Comparison of ENCODE assay signal across 31 cellular contexts in genomic region chr1:4847731-4848130, GRCh38.
"Had no signal": no experiment of that assay in that cellular context is flagged by ENCODE, and none has a peak within 500 bp of the region (broad histone marks: within the 10 kb centered on the region; RNA-seq: fewer than 3 reads in every experiment).

No MANE protein-coding gene starts in this region.

- H3K27ac Mint-ChIP-seq: activated CD4-positive, alpha-beta T cell treated with anti-CD3 and anti-CD28 coated beads, Interleukin-2, amount 10 ng/mL, durations not matched to agents 24 days and 14 days; activated CD8-positive, alpha-beta T cell treated with anti-CD3 and anti-CD28 coated beads for 36 hours; activated naive CD8-positive, alpha-beta T cell treated with anti-CD3 and anti-CD28 coated beads for 36 hours; activated T-cell treated with anti-CD3 and anti-CD28 coated beads, Interleukin-2, amount 50 U/mL, for 72 hours; activated T-helper 17 cell treated with anti-CD3 and anti-CD28 coated beads, Interleukin-2, amount 50 U/mL, for 72 hours; T-helper 2 cell treated with Interferon-gamma antibody and Interleukin-4, amounts not matched to agents 5 μg/mL and 100 μg/mL, for 36 hours had no signal

- H3K4me1 Mint-ChIP-seq: activated CD4-positive, alpha-beta T cell treated with anti-CD3 and anti-CD28 coated beads, Interleukin-2, amount 10 ng/mL, durations not matched to agents 24 days and 14 days; activated naive CD8-positive, alpha-beta T cell treated with anti-CD3 and anti-CD28 coated beads for 36 hours; activated T-helper 17 cell treated with anti-CD3 and anti-CD28 coated beads, Interleukin-2, amount 50 U/mL, for 72 hours had no signal

- H3K36me3 ChIP-seq: brain microvascular endothelial cell, Peyer's patch, SJCRH30 had no signal

- ATAC-seq: activated CD8-positive, alpha-beta T cell treated with anti-CD3 and anti-CD28 coated beads for 36 hours; activated T-cell treated with anti-CD3 and anti-CD28 coated beads, Interleukin-2, amount 50 U/mL, for 72 hours; activated T-helper 17 cell treated with anti-CD3 and anti-CD28 coated beads, Interleukin-2, amount 50 U/mL, for 72 hours; PC-3 had no signal

- H3K9me3 ChIP-seq: Peyer's patch, SJCRH30 had no signal

- H3K27me3 Mint-ChIP-seq: activated CD4-positive, alpha-beta T cell treated with anti-CD3 and anti-CD28 coated beads, Interleukin-2, amount 10 ng/mL, durations not matched to agents 24 days and 14 days had no signal

- H3K4me3 ChIP-seq: Peyer's patch, SJCRH30, SK-N-MC had no signal

- H3K4me3 Mint-ChIP-seq: activated CD4-positive, alpha-beta T cell treated with anti-CD3 and anti-CD28 coated beads, Interleukin-2, amount 10 ng/mL, durations not matched to agents 24 days and 14 days; activated CD8-positive, alpha-beta T cell treated with anti-CD3 and anti-CD28 coated beads for 36 hours; activated naive CD8-positive, alpha-beta T cell treated with anti-CD3 and anti-CD28 coated beads for 36 hours; activated T-cell treated with anti-CD3 and anti-CD28 coated beads, Interleukin-2, amount 50 U/mL, for 72 hours; activated T-helper 17 cell treated with anti-CD3 and anti-CD28 coated beads, Interleukin-2, amount 50 U/mL, for 72 hours; T-helper 2 cell treated with Interferon-gamma antibody and Interleukin-4, amounts not matched to agents 5 μg/mL and 100 μg/mL, for 36 hours had no signal

- H3K36me3 Mint-ChIP-seq: activated naive CD8-positive, alpha-beta T cell treated with anti-CD3 and anti-CD28 coated beads for 36 hours had no signal

- H3K4me1 ChIP-seq: Peyer's patch, SJCRH30 had no signal

- H3K27me3 ChIP-seq: brain microvascular endothelial cell, Peyer's patch, SJCRH30 had no signal

- DNase-seq: activated CD4-positive, alpha-beta T cell treated with anti-CD3 and anti-CD28 coated beads, Interleukin-2, amount 10 ng/mL, durations not matched to agents 24 days and 14 days; activated CD4-positive, alpha-beta T cell treated with anti-CD3 and anti-CD28 coated beads, Interleukin-2, amount 50 U/mL, for 4 hours; activated CD8-positive, alpha-beta T cell treated with anti-CD3 and anti-CD28 coated beads for 36 hours; activated effector memory CD4-positive, alpha-beta T cell treated with anti-CD3 and anti-CD28 coated beads, Interleukin-2, amount 50 U/mL, for 16 hours; activated naive CD4-positive, alpha-beta T cell; activated naive CD4-positive, alpha-beta T cell treated with anti-CD3 and anti-CD28 coated beads, Interleukin-2, amount 50 U/mL, for 16 hours; activated naive CD8-positive, alpha-beta T cell treated with anti-CD3 and anti-CD28 coated beads for 36 hours; activated T-cell treated with anti-CD3 and anti-CD28 coated beads, Interleukin-2, amount 50 U/mL, for 1 hour; activated T-cell treated with anti-CD3 and anti-CD28 coated beads, Interleukin-2, amount 50 U/mL, for 72 hours; amniotic stem cell; aorta; brain microvascular endothelial cell; central memory CD4-positive, alpha-beta T cell; NCI-H1048; NCI-H1105 treated with DMSO at 0.1 percent for 48 hours; NCI-H1436; NCI-H1694; NCI-H1930; NCI-H2081 treated with DMSO at 0.1 percent for 48 hours; NCI-H226; NCI-H446 treated with DMSO at 0.1 percent for 48 hours; NCI-H524; NCI-H69; NCI-H82; PC-3; Peyer's patch; SHP77; SJCRH30 had no signal

- H3K27ac ChIP-seq: brain microvascular endothelial cell, Peyer's patch, SJCRH30, SK-N-MC had no signal
